Comparison of ENCODE assay signal across 8 cellular contexts in genomic region chr19:18167975-18168645, GRCh38. TPM values are rescaled to one million over a fixed set of nuclear protein-coding genes. Genes with fewer than 3 reads are reported as not detected.
DNase-seq lines count a peak whose midpoint lies in the region; ATAC-seq lines count a peak whose summit lies in the region.

No MANE protein-coding gene starts in this region.

- DNase-seq in AG20443 (ENCODE audit: low spot score), result peak; percentile 90
- DNase-seq in GM19240 (ENCODE audit: insufficient read length, low spot score), result peak; percentile 94
- DNase-seq in RKO (ENCODE audit: low spot score), result peak; percentile 53
- peak; percentile 76 for DNase-seq in activated naive CD4-positive, alpha-beta T cell treated with anti-CD3 and anti-CD28 coated beads for 36 hours
- peak; percentile 53 for DNase-seq in left cardiac atrium
- DNase-seq in stimulated activated CD4-positive, alpha-beta T cell treated with anti-CD3 and anti-CD28 coated beads, Interleukin-2, amount 100 ng/mL, for 24 hours, result peak; percentile 66 to 70

- CTCF ChIA-PET in activated naive CD4-positive, alpha-beta T cell treated with anti-CD3 and anti-CD28 coated beads for 36 hours (lab: Charles Lee), result interaction anchor here (0.5 to 5.2 kb wide), 8 partner anchors 12 to 110 kb away, joined by 3 to 35 read pairs (median 4); no protein-coding TSS in a partner anchor

- peaks cover 29% of the 10 kb centered on the region for H3K36me3 Mint-ChIP-seq in activated naive CD4-positive, alpha-beta T cell treated with anti-CD3 and anti-CD28 coated beads for 36 hours (ENCODE audit: low read depth)

- ATAC-seq in left cardiac atrium (peak; percentile 44 to 56), GM21367 (IDR thresholded peaks at IDR 0.05; ENCODE audit: unreplicated experiment) (no peak), HG03460 (IDR thresholded peaks at IDR 0.05; ENCODE audit: unreplicated experiment) (no peak)

- no peaks in the 10 kb centered on the region for H3K27me3 Mint-ChIP-seq in activated naive CD4-positive, alpha-beta T cell treated with anti-CD3 and anti-CD28 coated beads for 36 hours (ENCODE audit: low read depth)

- no peaks in the 10 kb centered on the region for H3K9me3 Mint-ChIP-seq in activated naive CD4-positive, alpha-beta T cell treated with anti-CD3 and anti-CD28 coated beads for 36 hours

- no peaks in the 10 kb centered on the region for H3K4me1 Mint-ChIP-seq in activated naive CD4-positive, alpha-beta T cell treated with anti-CD3 and anti-CD28 coated beads for 36 hours (ENCODE audit: low read depth)

- H3K27ac Mint-ChIP-seq in activated naive CD4-positive, alpha-beta T cell treated with anti-CD3 and anti-CD28 coated beads for 36 hours, result no peak overlapping the region

- intact Hi-C loops in activated naive CD4-positive, alpha-beta T cell treated with anti-CD3 and anti-CD28 coated beads for 36 hours (cut with micrococcal nuclease), result loop anchor here (1.0 kb wide), 2 partner anchors 55 to 105 kb away; no protein-coding TSS in a partner anchor
- intact Hi-C loops in left cardiac atrium (cut with DNase I), result loop anchor here (5.0 to 10.0 kb wide), 2 partner anchors 53 to 56 kb away; no protein-coding TSS in a partner anchor

- H3K4me3 Mint-ChIP-seq in activated naive CD4-positive, alpha-beta T cell treated with anti-CD3 and anti-CD28 coated beads for 36 hours, result no peak overlapping the region

RNA-seq across cellular contexts. Expression of gene IFI30, which starts 5.5 kb away (rescaled TPM):
- total RNA-seq in activated naive CD4-positive, alpha-beta T cell treated with anti-CD3 and anti-CD28 coated beads for 36 hours, result 10 to 100 TPM; 19.0 to 20.8 TPM
- total RNA-seq in left cardiac atrium, result 10 to 100 TPM; 43.7 to 68.9 TPM

RNA-seq across cellular contexts. Expression of gene PIK3R2, which starts 15.1 kb away (rescaled TPM):
- 10 to 100 TPM; 16.1 to 16.3 TPM for total RNA-seq in activated naive CD4-positive, alpha-beta T cell treated with anti-CD3 and anti-CD28 coated beads for 36 hours
- 10 to 100 TPM; 22.1 to 24.5 TPM for total RNA-seq in left cardiac atrium

RNA-seq across cellular contexts. Expression of gene MPV17L2, which starts 24.9 kb away (rescaled TPM):
- 1 to 10 TPM; 6.3 to 6.5 TPM for total RNA-seq in activated naive CD4-positive, alpha-beta T cell treated with anti-CD3 and anti-CD28 coated beads for 36 hours
- 10 to 100 TPM in 1 of 2 donors, 1 to 10 TPM in 1; 8.7 to 13.4 TPM for total RNA-seq in left cardiac atrium

RNA-seq across cellular contexts. Expression of gene RAB3A, which starts 35.7 kb away (rescaled TPM):
- total RNA-seq in activated naive CD4-positive, alpha-beta T cell treated with anti-CD3 and anti-CD28 coated beads for 36 hours, result 1 to 10 TPM; 3.8 to 6.0 TPM
- 10 to 100 TPM; 23.8 to 29.2 TPM for total RNA-seq in left cardiac atrium

RNA-seq across cellular contexts. Expression of gene PDE4C, which starts 58.1 kb away (rescaled TPM):
- under 1 TPM in 1 of 2 experiments, not detected in 1; 0.10 TPM for total RNA-seq in activated naive CD4-positive, alpha-beta T cell treated with anti-CD3 and anti-CD28 coated beads for 36 hours
- under 1 TPM in 1 of 2 donors, not detected in 1; 0.55 TPM for total RNA-seq in left cardiac atrium

Comparison
In these comparisons a context has a peak if more than half of its experiments do, and no peak if none do; other contexts are left out.
1. ATAC-seq: peak in left cardiac atrium (2 of 2); none in GM21367 (single experiment) and HG03460 (single experiment).
2. Peak in every context shown above with its lines, with median percentiles within 50 percentile points of each other: DNase-seq.